ENCODE assay signal across 20 cellular contexts in genomic region chr16:1620391-1620790, GRCh38. TPM values are rescaled to one million over a fixed set of nuclear protein-coding genes. Genes with fewer than 3 reads are reported as not detected.
A peak's percentile ranks its signal among the peaks of the same experiment; 100 is the strongest.
DNase-seq lines count a peak whose midpoint lies in the region; ATAC-seq and TF ChIP-seq lines count a peak whose summit lies in the region.
"Had no signal": no experiment of that assay in that cellular context is flagged by ENCODE, and none has a peak within 500 bp of the region (broad histone marks: within the 10 kb centered on the region; RNA-seq: fewer than 3 reads in every experiment).

No MANE protein-coding gene starts in this region.

- H3K27me3 Mint-ChIP-seq in activated CD4-positive, alpha-beta memory T cell treated with anti-CD3 and anti-CD28 coated beads for 36 hours: no peaks in the 10 kb centered on the region
- no peaks in the 10 kb centered on the region for H3K27me3 Mint-ChIP-seq in activated CD4-positive, alpha-beta memory T cell treated with anti-CD3 and anti-CD28 coated beads, Interleukin-2, amount 10 ng/mL, durations not matched to agents 7 days and 5 days
- peaks cover 12% of the 10 kb centered on the region for H3K27me3 Mint-ChIP-seq in nephron progenitor cell (ENCODE audit: low read depth, poor library complexity)

- TF ChIP-seq CTCF in GM13976 (IDR thresholded peaks at IDR 0.05; ENCODE audit: borderline replicate concordance, control extremely low read depth, extremely low read depth, insufficient read depth, missing control alignments) (no peak), nephron progenitor cell (IDR thresholded peaks at IDR 0.05) (no peak)

- CTCF ChIA-PET in activated CD4-positive, alpha-beta memory T cell treated with anti-CD3 and anti-CD28 coated beads for 36 hours (lab: Charles Lee): interaction anchor here (0.7 to 1.8 kb wide), 2 partner anchors 85 to 103 kb away, joined by 4 to 5 read pairs; partner anchors contain the start of gene MAPK8IP3
- CTCF ChIA-PET in activated CD4-positive, alpha-beta memory T cell treated with anti-CD3 and anti-CD28 coated beads, Interleukin-2, amount 10 ng/mL, durations not matched to agents 7 days and 5 days (lab: Charles Lee): interaction anchor here (1.0 kb wide), 1 partner anchor 85 kb away, joined by 3 read pairs; the partner anchor contains the start of gene MAPK8IP3

- peaks cover 39% of the 10 kb centered on the region for H3K4me1 Mint-ChIP-seq in activated CD4-positive, alpha-beta memory T cell treated with anti-CD3 and anti-CD28 coated beads for 36 hours (ENCODE audit: low read depth)
- peaks cover 38% of the 10 kb centered on the region for H3K4me1 Mint-ChIP-seq in activated CD4-positive, alpha-beta memory T cell treated with anti-CD3 and anti-CD28 coated beads, Interleukin-2, amount 10 ng/mL, durations not matched to agents 7 days and 5 days
- peaks cover 12% of the 10 kb centered on the region for H3K4me1 Mint-ChIP-seq in nephron progenitor cell

- peak; percentile 37 for DNase-seq in activated CD4-positive, alpha-beta memory T cell treated with anti-CD3 and anti-CD28 coated beads for 36 hours
- DNase-seq in activated CD4-positive, alpha-beta memory T cell treated with anti-CD3 and anti-CD28 coated beads, Interleukin-2, amount 10 ng/mL, durations not matched to agents 7 days and 5 days: no peak
- peak; percentile 70 for DNase-seq in GM13976 (ENCODE audit: low spot score)
- DNase-seq in nephron progenitor cell: no peak
- no peak for DNase-seq in H4 (ENCODE audit: low spot score)
- DNase-seq: activated CD4-positive, alpha-beta T cell treated with anti-CD3 and anti-CD28 coated beads for 1 hour; activated gamma-delta T cell treated with Interleukin-2 at 50 U/mL for 16 hours; amniotic stem cell; CD8-positive, alpha-beta T cell; effector CD4-positive, alpha-beta T cell; Kasumi-1; kidney glomerular epithelial cell; NCI-H1092; NCI-H187 treated with DMSO at 0.1 percent for 48 hours; NCI-H526 treated with DMSO at 0.1 percent for 48 hours; sigmoid colon had no signal

- no peaks in the 10 kb centered on the region for H3K9me3 Mint-ChIP-seq in activated CD4-positive, alpha-beta memory T cell treated with anti-CD3 and anti-CD28 coated beads for 36 hours
- no peaks in the 10 kb centered on the region for H3K9me3 Mint-ChIP-seq in activated CD4-positive, alpha-beta memory T cell treated with anti-CD3 and anti-CD28 coated beads, Interleukin-2, amount 10 ng/mL, durations not matched to agents 7 days and 5 days
- no peaks in the 10 kb centered on the region for H3K9me3 Mint-ChIP-seq in nephron progenitor cell
- H3K9me3 Mint-ChIP-seq: CD8-positive, alpha-beta T cell; neural progenitor cell had no signal

- H3K27ac Mint-ChIP-seq in activated CD4-positive, alpha-beta memory T cell treated with anti-CD3 and anti-CD28 coated beads for 36 hours: no peak overlapping the region
- H3K27ac Mint-ChIP-seq in activated CD4-positive, alpha-beta memory T cell treated with anti-CD3 and anti-CD28 coated beads, Interleukin-2, amount 10 ng/mL, durations not matched to agents 7 days and 5 days: no peak overlapping the region
- H3K27ac Mint-ChIP-seq in nephron progenitor cell: peak overlapping the region; percentile 32
- H3K27ac Mint-ChIP-seq: CD8-positive, alpha-beta T cell; neural progenitor cell had no signal

- peaks cover 22% of the 10 kb centered on the region for H3K36me3 Mint-ChIP-seq in activated CD4-positive, alpha-beta memory T cell treated with anti-CD3 and anti-CD28 coated beads for 36 hours
- H3K36me3 Mint-ChIP-seq in activated CD4-positive, alpha-beta memory T cell treated with anti-CD3 and anti-CD28 coated beads, Interleukin-2, amount 10 ng/mL, durations not matched to agents 7 days and 5 days (ENCODE audit: low read depth): peaks cover 47% of the 10 kb centered on the region
- H3K36me3 Mint-ChIP-seq in nephron progenitor cell (ENCODE audit: low read depth): peaks cover 31% of the 10 kb centered on the region

- H3K4me3 Mint-ChIP-seq in activated CD4-positive, alpha-beta memory T cell treated with anti-CD3 and anti-CD28 coated beads for 36 hours: no peak overlapping the region
- H3K4me3 Mint-ChIP-seq in activated CD4-positive, alpha-beta memory T cell treated with anti-CD3 and anti-CD28 coated beads, Interleukin-2, amount 10 ng/mL, durations not matched to agents 7 days and 5 days: no peak overlapping the region
- H3K4me3 Mint-ChIP-seq in nephron progenitor cell: no peak overlapping the region
- H3K4me3 Mint-ChIP-seq: CD8-positive, alpha-beta T cell; neural progenitor cell had no signal

- intact Hi-C loops in activated CD4-positive, alpha-beta memory T cell treated with anti-CD3 and anti-CD28 coated beads for 36 hours (cut with micrococcal nuclease): no loop called here

- peak; percentile 61 for ATAC-seq in HG03342 (IDR thresholded peaks at IDR 0.05; ENCODE audit: unreplicated experiment)
- no peak for ATAC-seq in GM21619 (IDR thresholded peaks at IDR 0.05; ENCODE audit: unreplicated experiment)
- no peak for ATAC-seq in GM18868 (IDR thresholded peaks at IDR 0.05; ENCODE audit: unreplicated experiment)
- ATAC-seq: CD8-positive, alpha-beta T cell had no signal

- in situ Hi-C loops in GM13976 (cut with MboI; ENCODE audit: low sequenced_read_pairs, unreplicated experiment): no loop called here

- POLR2A ChIA-PET in activated CD4-positive, alpha-beta memory T cell treated with anti-CD3 and anti-CD28 coated beads for 36 hours (lab: Charles Lee): interaction anchor here (0.9 to 1.0 kb wide), 2 partner anchors 58 to 85 kb away, joined by 3 to 4 read pairs; partner anchors contain the start of genes JPT2 and MAPK8IP3
- POLR2A ChIA-PET in activated CD4-positive, alpha-beta memory T cell treated with anti-CD3 and anti-CD28 coated beads, Interleukin-2, amount 10 ng/mL, durations not matched to agents 7 days and 5 days (lab: Charles Lee): interaction anchor here (1.6 kb wide), 1 partner anchor 9 kb away, joined by 5 read pairs; the partner anchor contains the start of gene IFT140

RNA-seq across cellular contexts. Expression of gene CRAMP1, which starts 8.2 kb away (rescaled TPM):
- total RNA-seq in activated CD4-positive, alpha-beta memory T cell treated with anti-CD3 and anti-CD28 coated beads for 36 hours: 10 to 100 TPM; 14.5 to 14.6 TPM
- total RNA-seq in activated CD4-positive, alpha-beta memory T cell treated with anti-CD3 and anti-CD28 coated beads, Interleukin-2, amount 10 ng/mL, durations not matched to agents 7 days and 5 days: 10 to 100 TPM; 24.2 to 24.5 TPM
- 2.4 and 3.1 TPM in 2 replicates for total RNA-seq in H4 (2014; rRNA removed; shearing (Covaris generic))

RNA-seq across cellular contexts. Expression of gene IFT140, which starts 8.5 kb away (rescaled TPM):
- total RNA-seq in activated CD4-positive, alpha-beta memory T cell treated with anti-CD3 and anti-CD28 coated beads for 36 hours: 1 to 10 TPM; 8.4 to 9.5 TPM
- 1 to 10 TPM; 7.7 to 9.1 TPM for total RNA-seq in activated CD4-positive, alpha-beta memory T cell treated with anti-CD3 and anti-CD28 coated beads, Interleukin-2, amount 10 ng/mL, durations not matched to agents 7 days and 5 days
- total RNA-seq in H4 (2014; rRNA removed; shearing (Covaris generic)): 8.4 and 12.2 TPM in 2 replicates

RNA-seq across cellular contexts. Expression of gene JPT2, which starts 57.7 kb away (rescaled TPM):
- total RNA-seq in activated CD4-positive, alpha-beta memory T cell treated with anti-CD3 and anti-CD28 coated beads for 36 hours: 10 to 100 TPM; 62.1 to 65.9 TPM
- 10 to 100 TPM; 44.9 to 48.9 TPM for total RNA-seq in activated CD4-positive, alpha-beta memory T cell treated with anti-CD3 and anti-CD28 coated beads, Interleukin-2, amount 10 ng/mL, durations not matched to agents 7 days and 5 days
- 54.4 and 71.2 TPM in 2 replicates for total RNA-seq in H4 (2014; rRNA removed; shearing (Covaris generic))

Comparison
In these comparisons a context has a peak if more than half of its experiments do, and no peak if none do; other contexts are left out.
1. DNase-seq: peak in activated CD4-positive, alpha-beta memory T cell treated with anti-CD3 and anti-CD28 coated beads for 36 hours (single experiment) and GM13976 (single experiment); none in activated CD4-positive, alpha-beta memory T cell treated with anti-CD3 and anti-CD28 coated beads, Interleukin-2, amount 10 ng/mL, durations not matched to agents 7 days and 5 days (single experiment), nephron progenitor cell (single experiment) and H4 (single experiment).